Comparison of ENCODE assay signal across 10 cellular contexts in genomic region chr11:2779981-2780849, GRCh38.
DNase-seq lines count a peak whose midpoint lies in the region; ATAC-seq and TF ChIP-seq lines count a peak whose summit lies in the region.
"Had no signal": no experiment of that assay in that cellular context is flagged by ENCODE, and none has a peak within 500 bp of the region (broad histone marks: within the 10 kb centered on the region; RNA-seq: fewer than 3 reads in every experiment).

No MANE protein-coding gene starts in this region.

- TF ChIP-seq CTCF in dorsolateral prefrontal cortex (IDR thresholded peaks at IDR 0.05 in 54 of 56, conservative IDR thresholded peaks at IDR 0.05 in 2 of 56; ENCODE audit: low read depth in 1 of 56, partially characterized antibody in 56 of 56) (no peak), mesothelial cell of epicardium (IDR thresholded peaks at IDR 0.05; ENCODE audit: unreplicated experiment) (no peak), tibial artery (IDR thresholded peaks at IDR 0.05) (no peak)

- H3K27me3 Mint-ChIP-seq in activated CD4-positive, alpha-beta T cell treated with anti-CD3 and anti-CD28 coated beads for 36 hours: no peaks in the 10 kb centered on the region
- H3K27me3 Mint-ChIP-seq in activated CD4-positive, alpha-beta T cell treated with anti-CD3 and anti-CD28 coated beads, Interleukin-2, amount 10 ng/mL, durations not matched to agents 24 days and 14 days: peaks cover 14% of the 10 kb centered on the region
- no peaks in the 10 kb centered on the region for H3K27me3 Mint-ChIP-seq in mesothelial cell of epicardium (ENCODE audit: low read depth)

- peaks cover 0 to 42% (median 36%) of the 10 kb centered on the region in 4 donors for H3K4me1 ChIP-seq in tibial artery

- DNase-seq in activated CD4-positive, alpha-beta T cell treated with anti-CD3 and anti-CD28 coated beads for 36 hours: peak; percentile 2
- DNase-seq in activated CD4-positive, alpha-beta T cell treated with anti-CD3 and anti-CD28 coated beads, Interleukin-2, amount 10 ng/mL, durations not matched to agents 24 days and 14 days: no peak
- peak; percentile 2 to 47 (median 24) for DNase-seq in dorsolateral prefrontal cortex
- DNase-seq in mesothelial cell of epicardium (ENCODE audit: low spot score in 2 of 2, unreplicated experiment in 2 of 2): peak; percentile 20 to 37
- DNase-seq in tibial artery: peak; percentile 20 to 68
- DNase-seq in amygdala (lab: John Stamatoyannopoulos, UW): no peak
- no peak for DNase-seq in NCI-H1105 (lab: John Stamatoyannopoulos, UW)
- DNase-seq: kidney glomerular epithelial cell, NCI-H1930 had no signal

- no peaks in the 10 kb centered on the region for H3K9me3 Mint-ChIP-seq in activated CD4-positive, alpha-beta T cell treated with anti-CD3 and anti-CD28 coated beads for 36 hours (ENCODE audit: low read depth)
- no peaks in the 10 kb centered on the region for H3K9me3 Mint-ChIP-seq in activated CD4-positive, alpha-beta T cell treated with anti-CD3 and anti-CD28 coated beads, Interleukin-2, amount 10 ng/mL, durations not matched to agents 24 days and 14 days
- peaks cover 16% of the 10 kb centered on the region for H3K9me3 Mint-ChIP-seq in mesothelial cell of epicardium

- H3K4me3 ChIP-seq in dorsolateral prefrontal cortex (no peak overlapping the region), tibial artery (no peak overlapping the region)

- H3K9me3 ChIP-seq in tibial artery: no peaks in the 10 kb centered on the region

- H3K36me3 ChIP-seq in tibial artery: no peaks in the 10 kb centered on the region

- intact Hi-C loops in activated CD4-positive, alpha-beta T cell treated with anti-CD3 and anti-CD28 coated beads for 36 hours (cut with DNase I, micrococcal nuclease): no loop called here
- intact Hi-C loops in activated CD4-positive, alpha-beta T cell treated with anti-CD3 and anti-CD28 coated beads, Interleukin-2, amount 10 ng/mL, durations not matched to agents 24 days and 14 days (cut with micrococcal nuclease): no loop called here
- intact Hi-C loops in dorsolateral prefrontal cortex (cut with DNase I): loop anchor here in 1 of 2 donors (2.0 kb wide), 1 partner anchor 47 kb away; no protein-coding TSS in a partner anchor
- intact Hi-C loops in tibial artery (cut with DNase I; ENCODE audit: low total_unique reads): loop anchor here (2.0 to 10.0 kb wide), 4 partner anchors 73 to 465 kb away; partner anchors contain the start of gene CDKN1C

- H3K4me3 Mint-ChIP-seq in activated CD4-positive, alpha-beta T cell treated with anti-CD3 and anti-CD28 coated beads for 36 hours: no peak overlapping the region
- no peak overlapping the region for H3K4me3 Mint-ChIP-seq in activated CD4-positive, alpha-beta T cell treated with anti-CD3 and anti-CD28 coated beads, Interleukin-2, amount 10 ng/mL, durations not matched to agents 24 days and 14 days
- H3K4me3 Mint-ChIP-seq in mesothelial cell of epicardium: no peak overlapping the region

- no peaks in the 10 kb centered on the region for H3K4me1 Mint-ChIP-seq in activated CD4-positive, alpha-beta T cell treated with anti-CD3 and anti-CD28 coated beads for 36 hours
- no peaks in the 10 kb centered on the region for H3K4me1 Mint-ChIP-seq in activated CD4-positive, alpha-beta T cell treated with anti-CD3 and anti-CD28 coated beads, Interleukin-2, amount 10 ng/mL, durations not matched to agents 24 days and 14 days
- H3K4me1 Mint-ChIP-seq in mesothelial cell of epicardium: peaks cover 53% of the 10 kb centered on the region

- no peaks in the 10 kb centered on the region for H3K36me3 Mint-ChIP-seq in activated CD4-positive, alpha-beta T cell treated with anti-CD3 and anti-CD28 coated beads for 36 hours (ENCODE audit: low read depth)
- no peaks in the 10 kb centered on the region for H3K36me3 Mint-ChIP-seq in activated CD4-positive, alpha-beta T cell treated with anti-CD3 and anti-CD28 coated beads, Interleukin-2, amount 10 ng/mL, durations not matched to agents 24 days and 14 days (ENCODE audit: low read depth)
- peaks cover 2% of the 10 kb centered on the region for H3K36me3 Mint-ChIP-seq in mesothelial cell of epicardium

- H3K27ac Mint-ChIP-seq in activated CD4-positive, alpha-beta T cell treated with anti-CD3 and anti-CD28 coated beads for 36 hours: no peak overlapping the region
- H3K27ac Mint-ChIP-seq in activated CD4-positive, alpha-beta T cell treated with anti-CD3 and anti-CD28 coated beads, Interleukin-2, amount 10 ng/mL, durations not matched to agents 24 days and 14 days: no peak overlapping the region
- no peak overlapping the region for H3K27ac Mint-ChIP-seq in mesothelial cell of epicardium

- CTCF ChIA-PET in activated CD4-positive, alpha-beta T cell treated with anti-CD3 and anti-CD28 coated beads for 36 hours (lab: Charles Lee): no interaction called here

- POLR2A ChIA-PET in activated CD4-positive, alpha-beta T cell treated with anti-CD3 and anti-CD28 coated beads for 36 hours (lab: Charles Lee): no interaction called here

- peak overlapping the region in 29 of 59 donors; percentile 3 to 95 (median 90) for H3K27ac ChIP-seq in dorsolateral prefrontal cortex
- peak overlapping the region; percentile 74 to 86 for H3K27ac ChIP-seq in tibial artery

- no peak for ATAC-seq in activated CD4-positive, alpha-beta T cell treated with anti-CD3 and anti-CD28 coated beads for 36 hours
- ATAC-seq in GM18873 (IDR thresholded peaks at IDR 0.05; ENCODE audit: low FRiP score, unreplicated experiment): no peak

- H3K27me3 ChIP-seq in dorsolateral prefrontal cortex (no peaks in the 10 kb centered on the region), tibial artery (no peaks in the 10 kb centered on the region)

Comparison
In these comparisons a context has a peak if more than half of its experiments do, and no peak if none do; other contexts are left out.
1. DNase-seq: peak in activated CD4-positive, alpha-beta T cell treated with anti-CD3 and anti-CD28 coated beads for 36 hours (single experiment), dorsolateral prefrontal cortex (10 of 10), mesothelial cell of epicardium (2 of 2) and tibial artery (2 of 2); none in activated CD4-positive, alpha-beta T cell treated with anti-CD3 and anti-CD28 coated beads, Interleukin-2, amount 10 ng/mL, durations not matched to agents 24 days and 14 days (single experiment), amygdala (0 of 56) and NCI-H1105 (single experiment).